17 cellular contexts compared by ENCODE assay signal in genomic region chr1:228161381-228161780, GRCh38. TPM values are rescaled to one million over a fixed set of nuclear protein-coding genes. Genes with fewer than 3 reads are reported as not detected.
DNase-seq lines count a peak whose midpoint lies in the region; ATAC-seq and TF ChIP-seq lines count a peak whose summit lies in the region.
"Had no signal": no experiment of that assay in that cellular context is flagged by ENCODE, and none has a peak within 500 bp of the region (broad histone marks: within the 10 kb centered on the region; RNA-seq: fewer than 3 reads in every experiment).

No MANE protein-coding gene starts in this region.

- H3K9me3 ChIP-seq in esophagus muscularis mucosa, result no peaks in the 10 kb centered on the region
- H3K9me3 ChIP-seq: adrenal gland had no signal

- WGBS in esophagus muscularis mucosa, result 50% methylated on average over 6 of the region's 7 CpGs

- no peak for TF ChIP-seq EP300 in esophagus muscularis mucosa (IDR thresholded peaks at IDR 0.05)

- H3K4me1 ChIP-seq in esophagus muscularis mucosa, result peaks cover 37 to 72% (median 61%) of the 10 kb centered on the region in 4 donors

- intact Hi-C loops in esophagus muscularis mucosa (cut with DNase I), result no loop called here

- peaks cover 0 to 22% (median 5%) of the 10 kb centered on the region in 4 donors for H3K27me3 ChIP-seq in esophagus muscularis mucosa

- no peak for TF ChIP-seq POLR2A in esophagus muscularis mucosa (IDR thresholded peaks at IDR 0.05; ENCODE audit: low read depth)

- no peaks in the 10 kb centered on the region for H3K36me3 ChIP-seq in esophagus muscularis mucosa
- H3K36me3 ChIP-seq: adrenal gland had no signal

- TF ChIP-seq CTCF in esophagus muscularis mucosa (IDR thresholded peaks at IDR 0.05), result no peak

- DNase-seq in CD1c-positive myeloid dendritic cell (ENCODE audit: extremely low spot score) (peak; percentile 49), NCI-H524 treated with DMSO at 0.1 percent for 48 hours (lab: John Stamatoyannopoulos, UW) (peak; percentile 69), esophagus muscularis mucosa (ENCODE audit: extremely low spot score) (no peak), retina (peak; percentile 45), NCI-H2171 treated with DMSO at 0.1 percent for 48 hours (lab: John Stamatoyannopoulos, UW) (no peak), NCI-H1092 treated with DMSO at 0.1 percent for 48 hours (lab: John Stamatoyannopoulos, UW) (no peak), T-helper 2 cell (no peak)
- DNase-seq: activated CD4-positive, CD25-positive, alpha-beta regulatory T cell treated with anti-CD3 and anti-CD28 coated beads, Interleukin-2, amount 50 U/mL, for 72 hours; adrenal gland; DND-41; GOT3; IMR-90; NCI-H1048; PC-3; stimulated activated naive CD4-positive, alpha-beta T cell had no signal

- H3K4me3 ChIP-seq in esophagus muscularis mucosa, result no peak overlapping the region
- H3K4me3 ChIP-seq: adrenal gland, lung had no signal

- ATAC-seq in HG03457 (IDR thresholded peaks at IDR 0.05; ENCODE audit: unreplicated experiment), result no peak
- ATAC-seq: PC-3 had no signal

- peak overlapping the region; percentile 65 to 100 (median 83) for H3K27ac ChIP-seq in esophagus muscularis mucosa (replicated peaks in 1 of 4)

RNA-seq across cellular contexts. Expression of gene IBA57, which starts 4.2 kb away (rescaled TPM):
- total RNA-seq in esophagus muscularis mucosa, result 10 to 100 TPM in 1 of 4 donors, 1 to 10 TPM in 3; 3.7 to 11.8 (median 6.6) TPM

RNA-seq across cellular contexts. Expression of gene GJC2, which starts 11.7 kb away (rescaled TPM):
- 10 to 100 TPM in 1 of 4 donors, 1 to 10 TPM in 3; 6.0 to 11.3 (median 7.8) TPM for total RNA-seq in esophagus muscularis mucosa

RNA-seq across cellular contexts. Expression of gene GUK1, which starts 21.3 kb away (rescaled TPM):
- 100 to 1,000 TPM; 292 to 354 (median 305) TPM for total RNA-seq in esophagus muscularis mucosa

RNA-seq across cellular contexts. Expression of gene OBSCN, which starts 46.5 kb away (rescaled TPM):
- total RNA-seq in esophagus muscularis mucosa, result 10 to 100 TPM; 12.6 to 31.4 (median 17.8) TPM

RNA-seq across cellular contexts. Expression of gene MRPL55, which starts 52.3 kb away (rescaled TPM):
- 10 to 100 TPM; 52.3 to 64.9 (median 60.1) TPM for total RNA-seq in esophagus muscularis mucosa

Comparison
In these comparisons a context has a peak if more than half of its experiments do, and no peak if none do; other contexts are left out.
1. DNase-seq: peak in CD1c-positive myeloid dendritic cell (single experiment), NCI-H524 treated with DMSO at 0.1 percent for 48 hours (single experiment) and retina (single experiment); none in esophagus muscularis mucosa (single experiment), NCI-H2171 treated with DMSO at 0.1 percent for 48 hours (single experiment), NCI-H1092 treated with DMSO at 0.1 percent for 48 hours (single experiment) and T-helper 2 cell (0 of 5).